13 cellular contexts compared by ENCODE assay signal in the genomic region with DNA sequence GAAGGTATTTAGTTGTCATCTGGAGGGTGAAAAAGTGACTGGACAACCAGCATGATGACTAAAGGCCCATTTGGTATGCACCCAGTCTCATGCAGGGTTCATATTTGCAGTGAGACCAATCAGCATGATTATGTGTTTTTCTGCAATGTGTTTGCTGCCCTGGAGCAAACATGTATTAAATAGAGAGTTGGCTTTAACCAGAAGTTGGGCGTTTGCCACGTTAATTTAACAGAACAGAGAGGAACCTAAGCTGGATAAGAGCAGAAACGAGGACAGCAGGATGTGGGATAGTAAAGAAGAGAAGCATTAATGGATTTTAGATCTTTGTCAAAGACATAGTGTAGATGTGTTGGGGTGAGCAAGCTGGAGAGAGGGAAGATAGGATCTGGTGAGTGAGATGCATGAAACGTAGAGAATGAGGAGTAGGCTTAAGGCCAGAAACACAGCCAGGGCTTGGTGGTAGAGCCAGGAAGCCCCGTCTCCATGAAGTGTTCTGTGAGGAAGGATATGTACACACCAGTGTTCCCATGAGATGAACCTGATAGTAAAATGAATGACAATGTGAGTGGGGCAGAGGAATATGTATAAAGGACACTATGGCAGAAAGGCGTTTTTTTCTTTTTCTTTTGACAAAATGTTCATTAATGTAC.
DNase-seq lines count a peak whose midpoint lies in the region; ATAC-seq and TF ChIP-seq lines count a peak whose summit lies in the region.
"Had no signal": no experiment of that assay in that cellular context is flagged by ENCODE, and none has a peak within 500 bp of the region (broad histone marks: within the 10 kb centered on the region; RNA-seq: fewer than 3 reads in every experiment).

No MANE protein-coding gene starts in this region.

- intact Hi-C loops in left ventricle myocardium superior (cut with micrococcal nuclease) (no loop called here), cardiac septum (cut with DNase I) (no loop called here), esophagus squamous epithelium (cut with DNase I) (no loop called here)

- H3K27me3 ChIP-seq in foreskin keratinocyte (no peaks in the 10 kb centered on the region), esophagus squamous epithelium (no peaks in the 10 kb centered on the region)

- H3K27ac ChIP-seq in foreskin keratinocyte, result no peak overlapping the region
- H3K27ac ChIP-seq in esophagus squamous epithelium, result no peak overlapping the region

- DNase-seq in left ventricle myocardium superior (no peak), cardiac septum (ENCODE audit: low spot score) (no peak), M059J (ENCODE audit: low read depth) (peak; percentile 35), foreskin keratinocyte (peak in 1 of 2 donors; percentile 44), NCI-H2196 treated with DMSO at 0.1 percent for 48 hours (lab: John Stamatoyannopoulos, UW; ENCODE audit: unreplicated experiment) (no peak), dedifferentiated amniotic fluid mesenchymal stem cell (ENCODE audit: extremely low spot score) (no peak), esophagus squamous epithelium (lab: John Stamatoyannopoulos, UW) (no peak)
- DNase-seq: CD4-positive, alpha-beta memory T cell; NCI-H146; NCI-H2107; NCI-H774 had no signal

- no peak for TF ChIP-seq POLR2A in esophagus squamous epithelium (IDR thresholded peaks at IDR 0.05)

- no peak overlapping the region for H3K4me3 ChIP-seq in esophagus squamous epithelium
- H3K4me3 ChIP-seq: HAP-1 had no signal

- H3K9me3 ChIP-seq in esophagus squamous epithelium, result no peaks in the 10 kb centered on the region
- H3K9me3 ChIP-seq: HAP-1 had no signal

- no peak for TF ChIP-seq CTCF in foreskin keratinocyte (conservative IDR thresholded peaks at IDR 0.05)
- TF ChIP-seq CTCF in esophagus squamous epithelium (IDR thresholded peaks at IDR 0.05), result no peak

- ATAC-seq in left ventricle myocardium superior, result peak; percentile 67
- ATAC-seq in foreskin keratinocyte, result peak; percentile 25
- no peak for ATAC-seq in HG03378 (IDR thresholded peaks at IDR 0.05; ENCODE audit: unreplicated experiment)

- WGBS in esophagus squamous epithelium, 2 donors, result 42 to 52% methylated on average over 6 of the region's 6 CpGs

- no peaks in the 10 kb centered on the region for H3K4me1 ChIP-seq in foreskin keratinocyte
- no peaks in the 10 kb centered on the region for H3K4me1 ChIP-seq in esophagus squamous epithelium
- H3K4me1 ChIP-seq: HAP-1 had no signal

- no peaks in the 10 kb centered on the region for H3K36me3 ChIP-seq in esophagus squamous epithelium
- H3K36me3 ChIP-seq: HAP-1 had no signal
